ENCODE assay signal across 38 cellular contexts in genomic region chr11:116518141-116518540, GRCh38.
"Had no signal": no experiment of that assay in that cellular context is flagged by ENCODE, and none has a peak within 500 bp of the region (broad histone marks: within the 10 kb centered on the region; RNA-seq: fewer than 3 reads in every experiment).

No MANE protein-coding gene starts in this region.

- H3K9me3 Mint-ChIP-seq: activated B cell treated with CpG ODN at 0.5 μM for 24 hours; activated CD4-positive, alpha-beta memory T cell treated with anti-CD3 and anti-CD28 coated beads for 36 hours; activated CD4-positive, alpha-beta T cell treated with anti-CD3 and anti-CD28 coated beads, Interleukin-2, amount 10 ng/mL, durations not matched to agents 24 days and 14 days; activated CD8-positive, alpha-beta T cell treated with anti-CD3 and anti-CD28 coated beads for 36 hours; activated naive CD4-positive, alpha-beta T cell treated with anti-CD3 and anti-CD28 coated beads for 36 hours; activated naive CD4-positive, alpha-beta T cell treated with anti-CD3 and anti-CD28 coated beads, Interleukin-2, amount 50 U/mL, for 24 hours; activated naive CD8-positive, alpha-beta T cell treated with anti-CD3 and anti-CD28 coated beads, Interleukin-2, amount 10 ng/mL, durations not matched to agents 7 days and 5 days; activated naive CD8-positive, alpha-beta T cell treated with anti-CD3 and anti-CD28 coated beads, Interleukin-2, amount 50 U/mL, for 24 hours; activated T-cell treated with anti-CD3 and anti-CD28 coated beads, Interleukin-2, amount 50 U/mL, for 4 hours; activated T-cell treated with anti-CD3 and anti-CD28 coated beads, Interleukin-2, amount 50 U/mL, for 72 hours; activated T-helper 1 cell treated with anti-CD3 and anti-CD28 coated beads, Interleukin-12 subunit alpha, Interleukin-12 subunit beta, Interleukin-2, Interleukin-4 antibody, amounts not matched to agents 30 ng/mL and 10 ng/mL and 1 ng/mL, durations not matched to agents 14 hours and 24 hours and 36 hours; activated T-helper 17 cell treated with anti-CD3 and anti-CD28 coated beads, Interleukin-2, amount 50 U/mL, for 72 hours; central memory CD8-positive, alpha-beta T cell; T-helper 1 cell treated with Interleukin-12 subunit alpha and Interleukin-12 subunit beta and Interleukin-4 antibody, amounts not matched to agents 30 μg/mL and 1 μg/mL, for 36 hours; T-helper 2 cell treated with Interferon-gamma antibody and Interleukin-4, amounts not matched to agents 5 μg/mL and 100 μg/mL, for 36 hours had no signal

- H3K4me3 Mint-ChIP-seq: activated B cell treated with CpG ODN at 0.5 μM for 24 hours; activated CD4-positive, alpha-beta memory T cell treated with anti-CD3 and anti-CD28 coated beads for 36 hours; activated CD4-positive, alpha-beta T cell treated with anti-CD3 and anti-CD28 coated beads, Interleukin-2, amount 10 ng/mL, durations not matched to agents 24 days and 14 days; activated CD8-positive, alpha-beta T cell treated with anti-CD3 and anti-CD28 coated beads for 36 hours; activated naive CD4-positive, alpha-beta T cell treated with anti-CD3 and anti-CD28 coated beads for 36 hours; activated naive CD4-positive, alpha-beta T cell treated with anti-CD3 and anti-CD28 coated beads, Interleukin-2, amount 50 U/mL, for 24 hours; activated naive CD8-positive, alpha-beta T cell; activated naive CD8-positive, alpha-beta T cell treated with anti-CD3 and anti-CD28 coated beads, Interleukin-2, amount 10 ng/mL, durations not matched to agents 7 days and 5 days; activated naive CD8-positive, alpha-beta T cell treated with anti-CD3 and anti-CD28 coated beads, Interleukin-2, amount 50 U/mL, for 24 hours; activated T-cell treated with anti-CD3 and anti-CD28 coated beads, Interleukin-2, amount 50 U/mL, for 4 hours; activated T-cell treated with anti-CD3 and anti-CD28 coated beads, Interleukin-2, amount 50 U/mL, for 72 hours; activated T-helper 1 cell treated with anti-CD3 and anti-CD28 coated beads, Interleukin-12 subunit alpha, Interleukin-12 subunit beta, Interleukin-2, Interleukin-4 antibody, amounts not matched to agents 30 ng/mL and 10 ng/mL and 1 ng/mL, durations not matched to agents 14 hours and 24 hours and 36 hours; activated T-helper 17 cell treated with anti-CD3 and anti-CD28 coated beads, Interleukin-2, amount 50 U/mL, for 72 hours; brain; central memory CD8-positive, alpha-beta T cell; T-helper 1 cell treated with Interleukin-12 subunit alpha and Interleukin-12 subunit beta and Interleukin-4 antibody, amounts not matched to agents 30 μg/mL and 1 μg/mL, for 36 hours; T-helper 2 cell treated with Interferon-gamma antibody and Interleukin-4, amounts not matched to agents 5 μg/mL and 100 μg/mL, for 36 hours had no signal

- H3K27ac ChIP-seq: ascending aorta, cardiac muscle cell had no signal

- H3K36me3 Mint-ChIP-seq: activated CD4-positive, alpha-beta memory T cell treated with anti-CD3 and anti-CD28 coated beads for 36 hours; activated naive CD4-positive, alpha-beta T cell treated with anti-CD3 and anti-CD28 coated beads, Interleukin-2, amount 50 U/mL, for 24 hours; activated naive CD8-positive, alpha-beta T cell; activated naive CD8-positive, alpha-beta T cell treated with anti-CD3 and anti-CD28 coated beads, Interleukin-2, amount 10 ng/mL, durations not matched to agents 7 days and 5 days; brain had no signal

- H3K4me3 ChIP-seq: ascending aorta, cardiac muscle cell had no signal

- H3K4me1 ChIP-seq: ascending aorta had no signal

- FAIRE-seq: bronchial epithelial cell, TTC549 had no signal

- H3K4me1 Mint-ChIP-seq: activated B cell treated with CpG ODN at 0.5 μM for 24 hours; activated naive CD4-positive, alpha-beta T cell treated with anti-CD3 and anti-CD28 coated beads, Interleukin-2, amount 50 U/mL, for 24 hours; activated naive CD8-positive, alpha-beta T cell treated with anti-CD3 and anti-CD28 coated beads, Interleukin-2, amount 10 ng/mL, durations not matched to agents 7 days and 5 days; activated naive CD8-positive, alpha-beta T cell treated with anti-CD3 and anti-CD28 coated beads, Interleukin-2, amount 50 U/mL, for 24 hours; activated T-helper 17 cell treated with anti-CD3 and anti-CD28 coated beads, Interleukin-2, amount 50 U/mL, for 72 hours; central memory CD8-positive, alpha-beta T cell had no signal

- H3K27ac Mint-ChIP-seq: activated B cell treated with CpG ODN at 0.5 μM for 24 hours; activated CD4-positive, alpha-beta memory T cell treated with anti-CD3 and anti-CD28 coated beads for 36 hours; activated CD4-positive, alpha-beta T cell treated with anti-CD3 and anti-CD28 coated beads, Interleukin-2, amount 10 ng/mL, durations not matched to agents 24 days and 14 days; activated CD8-positive, alpha-beta T cell treated with anti-CD3 and anti-CD28 coated beads for 36 hours; activated naive CD4-positive, alpha-beta T cell treated with anti-CD3 and anti-CD28 coated beads for 36 hours; activated naive CD4-positive, alpha-beta T cell treated with anti-CD3 and anti-CD28 coated beads, Interleukin-2, amount 50 U/mL, for 24 hours; activated naive CD8-positive, alpha-beta T cell; activated naive CD8-positive, alpha-beta T cell treated with anti-CD3 and anti-CD28 coated beads, Interleukin-2, amount 10 ng/mL, durations not matched to agents 7 days and 5 days; activated naive CD8-positive, alpha-beta T cell treated with anti-CD3 and anti-CD28 coated beads, Interleukin-2, amount 50 U/mL, for 24 hours; activated T-cell treated with anti-CD3 and anti-CD28 coated beads, Interleukin-2, amount 50 U/mL, for 72 hours; activated T-helper 1 cell treated with anti-CD3 and anti-CD28 coated beads, Interleukin-12 subunit alpha, Interleukin-12 subunit beta, Interleukin-2, Interleukin-4 antibody, amounts not matched to agents 30 ng/mL and 10 ng/mL and 1 ng/mL, durations not matched to agents 14 hours and 24 hours and 36 hours; activated T-helper 17 cell treated with anti-CD3 and anti-CD28 coated beads, Interleukin-2, amount 50 U/mL, for 72 hours; T-helper 1 cell treated with Interleukin-12 subunit alpha and Interleukin-12 subunit beta and Interleukin-4 antibody, amounts not matched to agents 30 μg/mL and 1 μg/mL, for 36 hours; T-helper 2 cell treated with Interferon-gamma antibody and Interleukin-4, amounts not matched to agents 5 μg/mL and 100 μg/mL, for 36 hours had no signal

- H3K36me3 ChIP-seq: ascending aorta, cardiac muscle cell had no signal

- ATAC-seq: activated CD8-positive, alpha-beta T cell treated with anti-CD3 and anti-CD28 coated beads for 36 hours; activated naive CD8-positive, alpha-beta T cell treated with anti-CD3 and anti-CD28 coated beads, Interleukin-2, amount 50 U/mL, for 24 hours; activated T-cell treated with anti-CD3 and anti-CD28 coated beads, Interleukin-2, amount 50 U/mL, for 4 hours; activated T-cell treated with anti-CD3 and anti-CD28 coated beads, Interleukin-2, amount 50 U/mL, for 72 hours; activated T-helper 17 cell treated with anti-CD3 and anti-CD28 coated beads, Interleukin-2, amount 50 U/mL, for 72 hours had no signal

- H3K27me3 ChIP-seq: ascending aorta, cardiac muscle cell had no signal

- H3K9me3 ChIP-seq: ascending aorta had no signal

- DNase-seq: activated B cell treated with CpG ODN at 0.5 μM for 24 hours; activated CD4-positive, alpha-beta memory T cell treated with anti-CD3 and anti-CD28 coated beads for 36 hours; activated CD4-positive, alpha-beta T cell treated with anti-CD3 and anti-CD28 coated beads for 4 hours; activated CD4-positive, alpha-beta T cell treated with anti-CD3 and anti-CD28 coated beads, Interleukin-2, amount 10 ng/mL, durations not matched to agents 24 days and 14 days; activated CD4-positive, alpha-beta T cell treated with anti-CD3 and anti-CD28 coated beads, Interleukin-2, amount 50 U/mL, for 1 hour; activated CD4-positive, alpha-beta T cell treated with anti-CD3 and anti-CD28 coated beads, Interleukin-2, amount 50 U/mL, for 4 hours; activated CD4-positive, CD25-positive, alpha-beta regulatory T cell treated with anti-CD3 and anti-CD28 coated beads, Interleukin-2, amount 50 U/mL, for 72 hours; activated CD8-positive, alpha-beta memory T cell treated with anti-CD3 and anti-CD28 coated beads, Interleukin-2, amount 50 U/mL, for 4 hours; activated CD8-positive, alpha-beta T cell treated with anti-CD3 and anti-CD28 coated beads for 36 hours; activated effector memory CD4-positive, alpha-beta T cell treated with anti-CD3 and anti-CD28 coated beads, Interleukin-2, amount 50 U/mL, for 16 hours; activated gamma-delta T cell treated with Interleukin-2 at 50 U/mL for 16 hours; activated naive CD4-positive, alpha-beta T cell; activated naive CD4-positive, alpha-beta T cell treated with anti-CD3 and anti-CD28 coated beads for 36 hours; activated naive CD8-positive, alpha-beta T cell treated with anti-CD3 and anti-CD28 coated beads, Interleukin-2, amount 10 ng/mL, durations not matched to agents 7 days and 5 days; activated naive CD8-positive, alpha-beta T cell treated with anti-CD3 and anti-CD28 coated beads, Interleukin-2, amount 50 U/mL, for 24 hours; activated T-cell treated with anti-CD3 and anti-CD28 coated beads for 4 hours; activated T-cell treated with anti-CD3 and anti-CD28 coated beads, Interleukin-2, amount 50 U/mL, for 1 hour; activated T-cell treated with anti-CD3 and anti-CD28 coated beads, Interleukin-2, amount 50 U/mL, for 4 hours; activated T-cell treated with anti-CD3 and anti-CD28 coated beads, Interleukin-2, amount 50 U/mL, for 72 hours; amygdala; anterior cingulate cortex; caudate nucleus; cerebellar nuclear complex; T-helper 1 cell; T-helper 2 cell; T-helper 9 cell had no signal
